In genomic region chr1:14994841-14995437, GRCh38 we compare ENCODE assay signal across 18 cellular contexts.
DNase-seq lines count a peak whose midpoint lies in the region; ATAC-seq and TF ChIP-seq lines count a peak whose summit lies in the region.
"Had no signal": no experiment of that assay in that cellular context is flagged by ENCODE, and none has a peak within 500 bp of the region (broad histone marks: within the 10 kb centered on the region; RNA-seq: fewer than 3 reads in every experiment).

No MANE protein-coding gene starts in this region.

- no peaks in the 10 kb centered on the region for H3K9me3 Mint-ChIP-seq in dendritic cell treated with granulocyte-macrophage colony-stimulating factor and Interleukin-4, amounts not matched to agents 40 ng/mL and 50 ng/mL, for 4 days
- H3K9me3 Mint-ChIP-seq in progenitor cell of endocrine pancreas (ENCODE audit: low read depth) (no peaks in the 10 kb centered on the region), WTC11 (peaks cover 3% of the 10 kb centered on the region; the same call in 1 of the 2 replicates)
- H3K9me3 Mint-ChIP-seq: CD4-positive, alpha-beta T cell had no signal

- no peaks in the 10 kb centered on the region for H3K36me3 ChIP-seq in BLaER1 treated with 17β-estradiol and CSF1 and Interleukin-3, amounts not matched to agents 10 nM and 100 nM
- no peaks in the 10 kb centered on the region for H3K36me3 ChIP-seq in esophagus squamous epithelium

- no peaks in the 10 kb centered on the region; a peak in 1 of 22 replicates for H3K27me3 ChIP-seq in BLaER1 treated with 17β-estradiol and CSF1 and Interleukin-3, amounts not matched to agents 10 nM and 100 nM
- H3K27me3 ChIP-seq in esophagus squamous epithelium = no peaks in the 10 kb centered on the region

- peaks cover 22 to 49% (median 46%) of the 10 kb centered on the region in 10 experiments for H3K4me1 ChIP-seq in BLaER1 treated with 17β-estradiol and CSF1 and Interleukin-3, amounts not matched to agents 10 nM and 100 nM
- peaks cover 0 to 21% (median 6%) of the 10 kb centered on the region in 3 donors for H3K4me1 ChIP-seq in esophagus squamous epithelium

- no peaks in the 10 kb centered on the region for H3K27me3 Mint-ChIP-seq in dendritic cell treated with granulocyte-macrophage colony-stimulating factor and Interleukin-4, amounts not matched to agents 40 ng/mL and 50 ng/mL, for 4 days
- H3K27me3 Mint-ChIP-seq in progenitor cell of endocrine pancreas (no peaks in the 10 kb centered on the region), WTC11 (ENCODE audit: low read depth) (no peaks in the 10 kb centered on the region)
- H3K27me3 Mint-ChIP-seq: CD4-positive, alpha-beta T cell had no signal

- H3K36me3 Mint-ChIP-seq in dendritic cell treated with granulocyte-macrophage colony-stimulating factor and Interleukin-4, amounts not matched to agents 40 ng/mL and 50 ng/mL, for 4 days (ENCODE audit: low read depth) = no peaks in the 10 kb centered on the region
- no peaks in the 10 kb centered on the region for H3K36me3 Mint-ChIP-seq in progenitor cell of endocrine pancreas (ENCODE audit: insufficient read depth)
- H3K36me3 Mint-ChIP-seq in WTC11 = no peaks in the 10 kb centered on the region

- no peak overlapping the region for H3K9ac ChIP-seq in BLaER1 treated with 17β-estradiol and CSF1 and Interleukin-3, amounts not matched to agents 10 nM and 100 nM

- no peaks in the 10 kb centered on the region for H3K9me3 ChIP-seq in BLaER1 treated with 17β-estradiol and CSF1 and Interleukin-3, amounts not matched to agents 10 nM and 100 nM (replicated peaks in 1 of 11)
- no peaks in the 10 kb centered on the region for H3K9me3 ChIP-seq in esophagus squamous epithelium

- H3K4me2 ChIP-seq in BLaER1 treated with 17β-estradiol and CSF1 and Interleukin-3, amounts not matched to agents 10 nM and 100 nM = peak overlapping the region in 10 of 11 experiments; percentile 2 to 71 (median 57); a peak in 19 of 22 replicates

- TF ChIP-seq POLR2A in esophagus squamous epithelium (IDR thresholded peaks at IDR 0.05) = no peak

- peaks cover 0 to 51% (median 13%) of the 10 kb centered on the region in 11 experiments; a peak in 12 of 22 replicates for H4K20me1 ChIP-seq in BLaER1 treated with 17β-estradiol and CSF1 and Interleukin-3, amounts not matched to agents 10 nM and 100 nM

- peak overlapping the region; percentile 26 for H3K27ac Mint-ChIP-seq in dendritic cell treated with granulocyte-macrophage colony-stimulating factor and Interleukin-4, amounts not matched to agents 40 ng/mL and 50 ng/mL, for 4 days
- H3K27ac Mint-ChIP-seq in progenitor cell of endocrine pancreas = peak overlapping the region; percentile 37
- H3K27ac Mint-ChIP-seq in WTC11 = no peak overlapping the region
- H3K27ac Mint-ChIP-seq: CD4-positive, alpha-beta T cell had no signal

- no peak overlapping the region for H3K4me3 ChIP-seq in BLaER1 treated with 17β-estradiol and CSF1 and Interleukin-3, amounts not matched to agents 10 nM and 100 nM
- H3K4me3 ChIP-seq in esophagus squamous epithelium = no peak overlapping the region

- peak overlapping the region in 4 of 11 experiments; percentile 8 to 15 (median 10); a peak in 2 of 22 replicates for H3K27ac ChIP-seq in BLaER1 treated with 17β-estradiol and CSF1 and Interleukin-3, amounts not matched to agents 10 nM and 100 nM
- H3K27ac ChIP-seq in esophagus squamous epithelium = no peak overlapping the region

- 53% methylated on average over 7 of the region's 9 CpGs; no CpG with 5 or more reads in 1 of the 2 donors for WGBS in esophagus squamous epithelium, 2 donors

- no peak for TF ChIP-seq EP300 in Ishikawa (IDR thresholded peaks at IDR 0.05; ENCODE audit: borderline replicate concordance)

- CTCF ChIA-PET in WTC11 (lab: Charles Lee) = no interaction called here

- no peak overlapping the region for H3K4me3 Mint-ChIP-seq in dendritic cell treated with granulocyte-macrophage colony-stimulating factor and Interleukin-4, amounts not matched to agents 40 ng/mL and 50 ng/mL, for 4 days
- H3K4me3 Mint-ChIP-seq in progenitor cell of endocrine pancreas (ENCODE audit: low read depth) = no peak overlapping the region
- no peak overlapping the region for H3K4me3 Mint-ChIP-seq in WTC11
- H3K4me3 Mint-ChIP-seq: CD4-positive, alpha-beta T cell had no signal

- TF ChIP-seq RAD21 in Ishikawa (IDR thresholded peaks at IDR 0.05; ENCODE audit: low read depth) = no peak

- intact Hi-C loops in dendritic cell treated with granulocyte-macrophage colony-stimulating factor and Interleukin-4, amounts not matched to agents 40 ng/mL and 50 ng/mL, for 4 days (cut with micrococcal nuclease) = no loop called here
- intact Hi-C loops in esophagus squamous epithelium (cut with DNase I) = no loop called here

- POLR2A ChIA-PET in WTC11 (lab: Charles Lee) = no interaction called here

- TF ChIP-seq CTCF in progenitor cell of endocrine pancreas (IDR thresholded peaks at IDR 0.05; ENCODE audit: unreplicated experiment) (no peak), esophagus squamous epithelium (IDR thresholded peaks at IDR 0.05) (no peak), WTC11 (IDR thresholded peaks at IDR 0.05) (no peak), GM20000 (IDR thresholded peaks at IDR 0.05; ENCODE audit: extremely low read depth, missing control alignments) (no peak)

- DNase-seq in progenitor cell of endocrine pancreas (ENCODE audit: low spot score, unreplicated experiment) = no peak
- no peak for DNase-seq in NCI-H748 treated with DMSO at 0.1 percent for 48 hours (lab: John Stamatoyannopoulos, UW)
- no peak for DNase-seq in esophagus squamous epithelium (lab: John Stamatoyannopoulos, UW)
- DNase-seq in WTC11 (ENCODE audit: low spot score) = no peak
- DNase-seq in GM20000 (ENCODE audit: low spot score) = no peak
- DNase-seq: Calu3; CD4-positive, alpha-beta T cell; DND-41; GF-D8; NCI-H1436 treated with DMSO at 0.1 percent for 48 hours; NCI-H2081; NCI-H524; NK-92 treated with Interleukin-12 subunit alpha and Interleukin-12 subunit beta, amount 100 ng/mL, for 24 hours; PC-3 had no signal

- H3K4me1 Mint-ChIP-seq in dendritic cell treated with granulocyte-macrophage colony-stimulating factor and Interleukin-4, amounts not matched to agents 40 ng/mL and 50 ng/mL, for 4 days (ENCODE audit: low read depth) = peaks cover 19% of the 10 kb centered on the region
- H3K4me1 Mint-ChIP-seq in progenitor cell of endocrine pancreas (ENCODE audit: low read depth) (peaks cover 1% of the 10 kb centered on the region), WTC11 (peaks cover 9% of the 10 kb centered on the region)

- no peak for ATAC-seq in WTC11
- ATAC-seq: HCT116, PC-3 had no signal

TF ChIP-seq in Ishikawa, 13 proteins besides CTCF, POLR2A, EP300 and RAD21 (continues in another document):
- TF ChIP-seq REST (IDR thresholded peaks at IDR 0.05; ENCODE audit: low read depth) = no peak

TF ChIP-seq in WTC11, 78 proteins besides CTCF, POLR2A, EP300 and RAD21:
- TF ChIP-seq HMGA2 (CRISPR knock-in tag; IDR thresholded peaks at IDR 0.05) (no peak), ZMAT4 (CRISPR knock-in tag; IDR thresholded peaks at IDR 0.05) (no peak), TP53 (CRISPR knock-in tag; IDR thresholded peaks at IDR 0.05) (no peak), ZNF317 (CRISPR knock-in tag; IDR thresholded peaks at IDR 0.05; ENCODE audit: borderline replicate concordance, low read depth) (no peak), ESRRA (CRISPR knock-in tag; IDR thresholded peaks at IDR 0.05; ENCODE audit: borderline replicate concordance) (no peak), SMAD3 (CRISPR knock-in tag; IDR thresholded peaks at IDR 0.05; ENCODE audit: borderline replicate concordance) (no peak), EMX1 (CRISPR knock-in tag; IDR thresholded peaks at IDR 0.05) (no peak), PRRX2 (CRISPR knock-in tag; IDR thresholded peaks at IDR 0.05) (no peak), CBFB (CRISPR knock-in tag; IDR thresholded peaks at IDR 0.05; ENCODE audit: low read depth) (no peak), NFYB (CRISPR knock-in tag; conservative IDR thresholded peaks at IDR 0.05; ENCODE audit: low read depth) (no peak), RORB (CRISPR knock-in tag; IDR thresholded peaks at IDR 0.05) (no peak), ZSCAN18 (CRISPR knock-in tag; IDR thresholded peaks at IDR 0.05) (no peak), IRF1 (CRISPR knock-in tag; IDR thresholded peaks at IDR 0.05) (no peak)
